8 cellular contexts compared by ENCODE assay signal in the genomic region with DNA sequence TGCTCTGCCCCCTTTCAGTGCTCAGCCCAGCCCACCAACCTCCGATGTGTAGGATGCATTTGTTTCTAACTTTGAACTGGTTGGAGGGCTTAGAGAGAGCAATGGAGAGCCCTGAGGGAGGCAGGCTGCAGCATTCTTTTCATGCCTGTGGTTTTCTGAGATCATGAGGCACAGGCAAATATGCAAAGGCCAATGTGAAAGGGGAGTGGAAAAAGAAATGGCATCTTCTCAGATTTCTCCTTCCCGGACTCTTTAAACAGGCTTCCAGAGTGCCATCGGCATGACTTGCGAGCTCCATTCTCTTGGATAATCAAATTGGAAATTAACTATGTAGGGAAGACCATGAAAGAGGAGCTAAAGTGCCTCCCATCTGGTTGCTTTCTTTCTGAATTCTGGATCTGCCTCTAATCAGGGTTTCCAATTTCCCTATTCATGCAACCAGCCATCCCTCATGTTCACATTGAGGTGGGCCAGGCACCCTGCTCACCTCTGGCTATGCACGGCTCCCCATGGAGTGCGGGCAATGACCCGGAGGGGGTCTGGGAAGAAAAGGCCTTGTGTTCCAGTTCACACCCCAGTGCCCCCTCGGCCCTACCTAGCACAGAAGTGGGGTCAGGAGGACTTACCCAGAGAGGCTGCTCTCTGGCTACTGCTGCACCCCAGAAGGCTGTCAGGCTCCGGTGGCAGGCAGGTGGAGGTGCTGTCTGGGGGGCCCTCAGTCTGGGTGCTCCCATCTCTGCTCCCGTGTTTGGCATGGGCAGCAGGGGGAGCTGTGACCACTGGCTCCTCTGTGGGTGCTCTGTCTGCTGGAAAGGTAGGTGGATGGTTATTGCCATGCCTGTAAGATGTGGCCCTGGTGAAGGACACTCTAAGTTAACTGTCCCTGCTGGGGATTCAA. TPM values are rescaled to one million over a fixed set of nuclear protein-coding genes. Genes with fewer than 3 reads are reported as not detected.
DNase-seq lines count a peak whose midpoint lies in the region; ATAC-seq and TF ChIP-seq lines count a peak whose summit lies in the region.

No MANE protein-coding gene starts in this region.

- H3K27ac Mint-ChIP-seq in activated naive CD4-positive, alpha-beta T cell treated with anti-CD3 and anti-CD28 coated beads for 36 hours = no peak overlapping the region

- peaks cover 83% of the 10 kb centered on the region for H3K36me3 ChIP-seq in PC-9 (ENCODE audit: low read depth)

- no peaks in the 10 kb centered on the region for H3K27me3 Mint-ChIP-seq in activated naive CD4-positive, alpha-beta T cell treated with anti-CD3 and anti-CD28 coated beads for 36 hours (ENCODE audit: low read depth)

- H2AFZ ChIP-seq in PC-9 = no peak overlapping the region

- no peaks in the 10 kb centered on the region for H3K9me2 ChIP-seq in PC-9 (ENCODE audit: insufficient read depth)

- H3K4me3 Mint-ChIP-seq in activated naive CD4-positive, alpha-beta T cell treated with anti-CD3 and anti-CD28 coated beads for 36 hours = no peak overlapping the region

- H4K20me1 ChIP-seq in PC-9 (ENCODE audit: insufficient read depth) = no peaks in the 10 kb centered on the region

- DNase-seq in activated naive CD4-positive, alpha-beta T cell treated with anti-CD3 and anti-CD28 coated beads for 36 hours = peak; percentile 26
- no peak for DNase-seq in activated naive CD4-positive, alpha-beta T cell treated with Interleukin-2 at 50 U/mL for 16 hours
- DNase-seq in PC-9 = peak; percentile 91 to 98
- DNase-seq in erythroblast (lab: John Stamatoyannopoulos, UW) = peak; percentile 5 to 8
- DNase-seq in omental fat pad (ENCODE audit: low spot score) = no peak
- no peak for DNase-seq in lower leg skin (ENCODE audit: low spot score in 2 of 2)
- no peak for DNase-seq in NCI-H1417 treated with DMSO at 0.1 percent for 48 hours (lab: John Stamatoyannopoulos, UW)

- peaks cover 82% of the 10 kb centered on the region for H3K79me2 ChIP-seq in PC-9 (ENCODE audit: low read depth)

- no peaks in the 10 kb centered on the region for H3K9me3 Mint-ChIP-seq in activated naive CD4-positive, alpha-beta T cell treated with anti-CD3 and anti-CD28 coated beads for 36 hours

- peaks cover 98% of the 10 kb centered on the region for H3F3A ChIP-seq in PC-9 (ENCODE audit: insufficient read depth, low read depth)

- H3K4me1 Mint-ChIP-seq in activated naive CD4-positive, alpha-beta T cell treated with anti-CD3 and anti-CD28 coated beads for 36 hours (ENCODE audit: low read depth) = peaks cover 2% of the 10 kb centered on the region

- H3K4me1 ChIP-seq in PC-9 (replicated peaks; ENCODE audit: insufficient read depth) = peaks cover 99% of the 10 kb centered on the region

- no peaks in the 10 kb centered on the region for H3K36me3 Mint-ChIP-seq in activated naive CD4-positive, alpha-beta T cell treated with anti-CD3 and anti-CD28 coated beads for 36 hours (ENCODE audit: low read depth)

- CTCF ChIA-PET in activated naive CD4-positive, alpha-beta T cell treated with anti-CD3 and anti-CD28 coated beads for 36 hours (lab: Charles Lee) = interaction anchor here (0.6 to 1.4 kb wide), 6 partner anchors 8 to 511 kb away, joined by 3 to 4 read pairs (median 3); no protein-coding TSS in a partner anchor
- CTCF ChIA-PET in PC-9 (lab: Charles Lee) = interaction anchor here (0.5 to 1.5 kb wide), 10 partner anchors 14 to 116 kb away, joined by 3 to 10 read pairs (median 3); no protein-coding TSS in a partner anchor

- intact Hi-C loops in activated naive CD4-positive, alpha-beta T cell treated with anti-CD3 and anti-CD28 coated beads for 36 hours (cut with micrococcal nuclease) = loop anchor here (2.0 kb wide), 1 partner anchor 117 kb away; no protein-coding TSS in a partner anchor
- intact Hi-C loops in PC-9 (cut with micrococcal nuclease; ENCODE audit: unreplicated experiment) (loop anchor here (1.0 kb wide), 3 partner anchors 46 to 116 kb away; no protein-coding TSS in a partner anchor), lower leg skin (cut with DNase I; ENCODE audit: low total_unique reads) (no loop called here)

- TF ChIP-seq POLR2A in erythroblast (IDR thresholded peaks at IDR 0.05; ENCODE audit: low read length) (no peak), lower leg skin (IDR thresholded peaks at IDR 0.05) (no peak)

- peak overlapping the region; percentile 87 for H3K4me2 ChIP-seq in PC-9

- TF ChIP-seq CTCF in PC-9 (conservative IDR thresholded peaks at IDR 0.05) (peak; percentile 59), omental fat pad (IDR thresholded peaks at IDR 0.05) (no peak), lower leg skin (IDR thresholded peaks at IDR 0.05) (no peak)

- H3K4me3 ChIP-seq in PC-9 = peak overlapping the region; percentile 20; the same call in 1 of the 2 replicates
- H3K4me3 ChIP-seq in lower leg skin (ENCODE audit: low read depth, poor library complexity, severe bottlenecking) = no peak overlapping the region

- POLR2A ChIA-PET in PC-9 (lab: Charles Lee; ENCODE audit: unreplicated experiment) = interaction anchor here (0.6 to 1.9 kb wide), 12 partner anchors 9 to 72 kb away, joined by 3 to 18 read pairs (median 8); a partner anchor contains a TSS

- WGBS in lower leg skin, 2 donors = 44 to 50% methylated on average over 9 to 10 of the region's 10 CpGs

- ATAC-seq in omental fat pad (ENCODE audit: low FRiP score) (peak; percentile 72), HG02885 (IDR thresholded peaks at IDR 0.05; ENCODE audit: poor library complexity, unreplicated experiment) (no peak)

- H3K27me3 ChIP-seq in PC-9 (ENCODE audit: insufficient read depth, low read depth) = no peaks in the 10 kb centered on the region

- BruUV-seq in PC-9 (replicated peaks; lab: Mats Ljungman, UMichigan) = TSS peak; percentile 90

- no peaks in the 10 kb centered on the region for H3K9me3 ChIP-seq in PC-9 (ENCODE audit: insufficient read depth, low read depth)

- peak overlapping the region; percentile 100 for H3K27ac ChIP-seq in PC-9

RNA-seq across cellular contexts. Expression of a gene that starts 16.1 kb away (rescaled TPM):
- under 1 TPM in 1 of 2 experiments, not detected in 1; 0.31 TPM for total RNA-seq in activated naive CD4-positive, alpha-beta T cell treated with anti-CD3 and anti-CD28 coated beads for 36 hours
- 147 and 221 TPM in 2 replicates for total RNA-seq in PC-9 (2021)
- total RNA-seq in omental fat pad = 100 to 1,000 TPM in 3 of 4 donors, 10 to 100 TPM in 1; 99.0 to 201 (median 158) TPM
- 100 to 1,000 TPM in 3 of 4 donors, 10 to 100 TPM in 1; 97.1 to 151 (median 120) TPM for total RNA-seq in lower leg skin

Comparison
In these comparisons a context has a peak if more than half of its experiments do, and no peak if none do; other contexts are left out.
1. DNase-seq: peak in activated naive CD4-positive, alpha-beta T cell treated with anti-CD3 and anti-CD28 coated beads for 36 hours (single experiment), PC-9 (2 of 2) and erythroblast (2 of 2); none in activated naive CD4-positive, alpha-beta T cell treated with Interleukin-2 at 50 U/mL for 16 hours (single experiment), omental fat pad (single experiment), lower leg skin (0 of 2) and NCI-H1417 treated with DMSO at 0.1 percent for 48 hours (single experiment).
2. RNA of a gene that starts 16.1 kb away (total RNA-seq): 99.0 to 201 TPM in omental fat pad, 147 to 221 TPM in PC-9 and 97.1 to 151 TPM in lower leg skin; 0.31 TPM in activated naive CD4-positive, alpha-beta T cell treated with anti-CD3 and anti-CD28 coated beads for 36 hours; every median in the first group is over 10 times any median in the second.